In genomic region chr7:65265959-65266519, GRCh38 we compare ENCODE assay signal across 22 cellular contexts.
"Had no signal": no experiment of that assay in that cellular context is flagged by ENCODE, and none has a peak within 500 bp of the region (broad histone marks: within the 10 kb centered on the region; RNA-seq: fewer than 3 reads in every experiment).

No MANE protein-coding gene starts in this region.

- H3K9ac ChIP-seq: neural progenitor cell had no signal

- H3K27ac Mint-ChIP-seq: activated CD4-positive, alpha-beta T cell treated with anti-CD3 and anti-CD28 coated beads, Interleukin-2, amount 10 ng/mL, durations not matched to agents 7 days and 5 days; activated CD8-positive, alpha-beta T cell treated with anti-CD3 and anti-CD28 coated beads, Interleukin-2, amount 10 ng/mL, durations not matched to agents 7 days and 5 days; activated naive CD8-positive, alpha-beta T cell treated with anti-CD3 and anti-CD28 coated beads, Interleukin-2, amount 10 ng/mL, durations not matched to agents 7 days and 5 days; activated T-cell treated with anti-CD3 and anti-CD28 coated beads, Interleukin-2, amount 50 U/mL, for 24 hours; activated T-helper 2 cell treated with anti-CD3 and anti-CD28 coated beads, Interferon-gamma antibody, Interleukin-2, Interleukin-4, amounts not matched to agents 10 μg/mL and 5 μg/mL and 100 μg/mL, durations not matched to agents 14 hours and 24 hours and 36 hours; dendritic cell treated with granulocyte-macrophage colony-stimulating factor and Interleukin-4, amounts not matched to agents 40 ng/mL and 50 ng/mL, for 4 days; naive B cell; stimulated activated memory B cell treated with anti-CD40 and anti-IgM and Interleukin-4, amounts not matched to agents 10 μg/mL and 1 μg/mL and 100 μg/mL, for 72 hours had no signal

- H3K36me3 ChIP-seq: cardiac muscle cell, esophagus muscularis mucosa, heart right ventricle, left ventricle myocardium inferior, neural progenitor cell, thoracic aorta, upper lobe of left lung had no signal

- H2AFZ ChIP-seq: neural progenitor cell had no signal

- H3K4me2 ChIP-seq: neural progenitor cell had no signal

- ATAC-seq: activated CD4-positive, CD25-positive, alpha-beta regulatory T cell treated with anti-CD3 and anti-CD28 coated beads, Interleukin-2, amount 50 U/mL, for 24 hours; activated CD8-positive, alpha-beta T cell treated with anti-CD3 and anti-CD28 coated beads, Interleukin-2, amount 10 ng/mL, durations not matched to agents 7 days and 5 days; heart right ventricle; sciatic nerve; stimulated activated memory B cell treated with anti-CD40 and anti-IgM and Interleukin-4, amounts not matched to agents 10 μg/mL and 1 μg/mL and 100 μg/mL, for 72 hours had no signal

- H3K27ac ChIP-seq: cardiac muscle cell, esophagus muscularis mucosa, heart right ventricle, left ventricle myocardium inferior, neural progenitor cell, thoracic aorta, upper lobe of left lung had no signal

- H3K27me3 ChIP-seq: neural progenitor cell had no signal

- H3K9me3 Mint-ChIP-seq: activated CD4-positive, alpha-beta T cell treated with anti-CD3 and anti-CD28 coated beads, Interleukin-2, amount 10 ng/mL, durations not matched to agents 7 days and 5 days; activated naive CD8-positive, alpha-beta T cell treated with anti-CD3 and anti-CD28 coated beads, Interleukin-2, amount 10 ng/mL, durations not matched to agents 7 days and 5 days; activated T-cell treated with anti-CD3 and anti-CD28 coated beads, Interleukin-2, amount 50 U/mL, for 24 hours; activated T-helper 2 cell treated with anti-CD3 and anti-CD28 coated beads, Interferon-gamma antibody, Interleukin-2, Interleukin-4, amounts not matched to agents 10 μg/mL and 5 μg/mL and 100 μg/mL, durations not matched to agents 14 hours and 24 hours and 36 hours; dendritic cell treated with granulocyte-macrophage colony-stimulating factor and Interleukin-4, amounts not matched to agents 40 ng/mL and 50 ng/mL, for 4 days; stimulated activated memory B cell treated with anti-CD40 and anti-IgM and Interleukin-4, amounts not matched to agents 10 μg/mL and 1 μg/mL and 100 μg/mL, for 72 hours had no signal

- H3K4me3 Mint-ChIP-seq: activated CD4-positive, alpha-beta T cell treated with anti-CD3 and anti-CD28 coated beads, Interleukin-2, amount 10 ng/mL, durations not matched to agents 7 days and 5 days; activated CD8-positive, alpha-beta T cell treated with anti-CD3 and anti-CD28 coated beads, Interleukin-2, amount 10 ng/mL, durations not matched to agents 7 days and 5 days; activated naive CD8-positive, alpha-beta T cell treated with anti-CD3 and anti-CD28 coated beads, Interleukin-2, amount 10 ng/mL, durations not matched to agents 7 days and 5 days; activated T-cell treated with anti-CD3 and anti-CD28 coated beads, Interleukin-2, amount 50 U/mL, for 24 hours; dendritic cell treated with granulocyte-macrophage colony-stimulating factor and Interleukin-4, amounts not matched to agents 40 ng/mL and 50 ng/mL, for 4 days; neural progenitor cell; stimulated activated memory B cell treated with anti-CD40 and anti-IgM and Interleukin-4, amounts not matched to agents 10 μg/mL and 1 μg/mL and 100 μg/mL, for 72 hours had no signal

- H3K4me3 ChIP-seq: cardiac muscle cell, esophagus muscularis mucosa, heart right ventricle, left ventricle myocardium inferior, neural progenitor cell, thoracic aorta, upper lobe of left lung had no signal

- H3K36me3 Mint-ChIP-seq: activated naive CD8-positive, alpha-beta T cell treated with anti-CD3 and anti-CD28 coated beads, Interleukin-2, amount 10 ng/mL, durations not matched to agents 7 days and 5 days; naive B cell; neural progenitor cell; stimulated activated memory B cell treated with anti-CD40 and anti-IgM and Interleukin-4, amounts not matched to agents 10 μg/mL and 1 μg/mL and 100 μg/mL, for 72 hours had no signal

- H3K9me3 ChIP-seq: esophagus muscularis mucosa, heart right ventricle, left ventricle myocardium inferior, thoracic aorta, upper lobe of left lung had no signal

- DNase-seq: activated CD4-positive, alpha-beta T cell treated with anti-CD3 and anti-CD28 coated beads, Interleukin-2, amount 10 ng/mL, durations not matched to agents 7 days and 5 days; activated CD8-positive, alpha-beta T cell treated with anti-CD3 and anti-CD28 coated beads, Interleukin-2, amount 10 ng/mL, durations not matched to agents 7 days and 5 days; activated naive CD4-positive, alpha-beta T cell treated with Interleukin-2 at 50 U/mL for 16 hours; activated naive CD8-positive, alpha-beta T cell treated with anti-CD3 and anti-CD28 coated beads, Interleukin-2, amount 10 ng/mL, durations not matched to agents 7 days and 5 days; activated T-cell treated with anti-CD3 and anti-CD28 coated beads, Interleukin-2, amount 50 U/mL, for 24 hours; amygdala; effector memory CD4-positive, alpha-beta T cell; heart right ventricle; left ventricle myocardium inferior; naive B cell; stimulated activated CD4-positive, alpha-beta T cell treated with anti-CD3 and anti-CD28 coated beads, Interleukin-4, amount 100 ng/mL, for 24 hours; T1000; upper lobe of left lung had no signal
